8 cellular contexts compared by ENCODE assay signal in the genomic region with DNA sequence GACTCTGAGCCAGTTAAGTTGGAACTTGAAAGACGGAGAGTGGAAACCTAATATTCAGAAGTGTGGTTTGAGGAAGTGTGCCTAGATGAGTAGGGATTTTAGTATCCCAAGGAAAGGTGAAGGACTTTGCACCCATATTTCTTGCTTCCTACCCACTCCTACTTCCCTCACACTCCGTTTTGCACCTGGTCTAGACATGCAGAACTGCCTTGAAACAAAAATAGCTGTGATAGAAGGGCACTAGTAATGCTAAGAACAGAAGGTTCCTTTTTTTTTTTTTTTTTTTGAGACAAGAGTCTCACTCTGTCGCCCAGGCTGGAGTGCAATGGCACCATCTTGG. TPM values are rescaled to one million over a fixed set of nuclear protein-coding genes. Genes with fewer than 3 reads are reported as not detected.
DNase-seq lines count a peak whose midpoint lies in the region; ATAC-seq lines count a peak whose summit lies in the region.

No MANE protein-coding gene starts in this region.

- peaks cover 25% of the 10 kb centered on the region for H3K4me1 Mint-ChIP-seq in activated CD8-positive, alpha-beta memory T cell treated with anti-CD3 and anti-CD28 coated beads, Interleukin-2, amount 10 ng/mL, durations not matched to agents 7 days and 5 days
- peaks cover 33% of the 10 kb centered on the region for H3K4me1 Mint-ChIP-seq in activated CD8-positive, alpha-beta T cell treated with anti-CD3 and anti-CD28 coated beads, Interleukin-2, amount 10 ng/mL, durations not matched to agents 7 days and 5 days (ENCODE audit: low read depth)

- POLR2A ChIA-PET in activated CD8-positive, alpha-beta T cell treated with anti-CD3 and anti-CD28 coated beads, Interleukin-2, amount 10 ng/mL, durations not matched to agents 7 days and 5 days (lab: Charles Lee) = interaction anchor here (1.0 to 1.6 kb wide), 7 partner anchors 11 to 174 kb away, joined by 3 to 11 read pairs (median 3); a partner anchor contains a TSS

- H3K27me3 Mint-ChIP-seq in activated CD8-positive, alpha-beta memory T cell treated with anti-CD3 and anti-CD28 coated beads, Interleukin-2, amount 10 ng/mL, durations not matched to agents 7 days and 5 days = peaks cover 20% of the 10 kb centered on the region
- H3K27me3 Mint-ChIP-seq in activated CD8-positive, alpha-beta T cell treated with anti-CD3 and anti-CD28 coated beads, Interleukin-2, amount 10 ng/mL, durations not matched to agents 7 days and 5 days (ENCODE audit: low read depth) = peaks cover 14% of the 10 kb centered on the region

- H3K27ac Mint-ChIP-seq in activated CD8-positive, alpha-beta memory T cell treated with anti-CD3 and anti-CD28 coated beads, Interleukin-2, amount 10 ng/mL, durations not matched to agents 7 days and 5 days = no peak overlapping the region
- H3K27ac Mint-ChIP-seq in activated CD8-positive, alpha-beta T cell treated with anti-CD3 and anti-CD28 coated beads, Interleukin-2, amount 10 ng/mL, durations not matched to agents 7 days and 5 days = no peak overlapping the region

- peak overlapping the region; percentile 57 for H3K27ac ChIP-seq in layer of hippocampus (ENCODE audit: low read depth, low read length)
- peak overlapping the region; percentile 71 for H3K27ac ChIP-seq in temporal lobe (ENCODE audit: low read depth, low read length)

- H3K4me3 Mint-ChIP-seq in activated CD8-positive, alpha-beta memory T cell treated with anti-CD3 and anti-CD28 coated beads, Interleukin-2, amount 10 ng/mL, durations not matched to agents 7 days and 5 days = peak overlapping the region; percentile 94
- H3K4me3 Mint-ChIP-seq in activated CD8-positive, alpha-beta T cell treated with anti-CD3 and anti-CD28 coated beads, Interleukin-2, amount 10 ng/mL, durations not matched to agents 7 days and 5 days = peak overlapping the region; percentile 94

- ATAC-seq in activated CD8-positive, alpha-beta memory T cell treated with anti-CD3 and anti-CD28 coated beads, Interleukin-2, amount 10 ng/mL, durations not matched to agents 7 days and 5 days = no peak
- ATAC-seq in activated CD8-positive, alpha-beta T cell treated with anti-CD3 and anti-CD28 coated beads, Interleukin-2, amount 10 ng/mL, durations not matched to agents 7 days and 5 days = no peak
- ATAC-seq in HG03565 (IDR thresholded peaks at IDR 0.05; ENCODE audit: unreplicated experiment) = no peak
- ATAC-seq in GM21619 (IDR thresholded peaks at IDR 0.05; ENCODE audit: unreplicated experiment) = no peak

- DNase-seq in activated CD8-positive, alpha-beta memory T cell treated with anti-CD3 and anti-CD28 coated beads, Interleukin-2, amount 10 ng/mL, durations not matched to agents 7 days and 5 days = no peak
- DNase-seq in activated CD8-positive, alpha-beta memory T cell treated with anti-CD3 and anti-CD28 coated beads for 24 hours = no peak
- no peak for DNase-seq in activated CD8-positive, alpha-beta T cell treated with anti-CD3 and anti-CD28 coated beads, Interleukin-2, amount 10 ng/mL, durations not matched to agents 7 days and 5 days
- no peak for DNase-seq in NCI-H1092 (lab: John Stamatoyannopoulos, UW)

- CTCF ChIA-PET in activated CD8-positive, alpha-beta memory T cell treated with anti-CD3 and anti-CD28 coated beads, Interleukin-2, amount 10 ng/mL, durations not matched to agents 7 days and 5 days (lab: Charles Lee) = interaction anchor here (0.8 to 39.1 kb wide), 12 partner anchors 11 to 276 kb away, joined by 3 to 921 read pairs (median 6); a partner anchor contains a TSS
- CTCF ChIA-PET in activated CD8-positive, alpha-beta T cell treated with anti-CD3 and anti-CD28 coated beads, Interleukin-2, amount 10 ng/mL, durations not matched to agents 7 days and 5 days (lab: Charles Lee) = interaction anchor here (0.6 to 4.2 kb wide), 22 partner anchors 13 to 230 kb away, joined by 3 to 31 read pairs (median 5); a partner anchor contains a TSS

- no peaks in the 10 kb centered on the region for H3K9me3 Mint-ChIP-seq in activated CD8-positive, alpha-beta memory T cell treated with anti-CD3 and anti-CD28 coated beads, Interleukin-2, amount 10 ng/mL, durations not matched to agents 7 days and 5 days (ENCODE audit: low read depth)
- no peaks in the 10 kb centered on the region for H3K9me3 Mint-ChIP-seq in activated CD8-positive, alpha-beta T cell treated with anti-CD3 and anti-CD28 coated beads, Interleukin-2, amount 10 ng/mL, durations not matched to agents 7 days and 5 days (ENCODE audit: insufficient read depth)

- no peaks in the 10 kb centered on the region for H3K27me3 ChIP-seq in layer of hippocampus (ENCODE audit: control insufficient read depth, insufficient read depth, low read length)

- peaks cover 11% of the 10 kb centered on the region for H3K36me3 Mint-ChIP-seq in activated CD8-positive, alpha-beta memory T cell treated with anti-CD3 and anti-CD28 coated beads, Interleukin-2, amount 10 ng/mL, durations not matched to agents 7 days and 5 days
- peaks cover 12% of the 10 kb centered on the region for H3K36me3 Mint-ChIP-seq in activated CD8-positive, alpha-beta T cell treated with anti-CD3 and anti-CD28 coated beads, Interleukin-2, amount 10 ng/mL, durations not matched to agents 7 days and 5 days (ENCODE audit: low read depth)

RNA-seq across cellular contexts. Expression of a gene that starts 0.7 kb away (rescaled TPM):
- 100 to 1,000 TPM in 1 of 2 experiments, 10 to 100 TPM in 1; 89.4 to 118 TPM for total RNA-seq in activated CD8-positive, alpha-beta memory T cell treated with anti-CD3 and anti-CD28 coated beads, Interleukin-2, amount 10 ng/mL, durations not matched to agents 7 days and 5 days
- 100 to 1,000 TPM; 104 to 108 TPM for total RNA-seq in activated CD8-positive, alpha-beta T cell treated with anti-CD3 and anti-CD28 coated beads, Interleukin-2, amount 10 ng/mL, durations not matched to agents 7 days and 5 days
- 70.3 TPM for total RNA-seq in temporal lobe

RNA-seq across cellular contexts. Expression of a gene that starts 13.5 kb away (rescaled TPM):
- 1 to 10 TPM; 2.0 to 4.4 TPM for total RNA-seq in activated CD8-positive, alpha-beta memory T cell treated with anti-CD3 and anti-CD28 coated beads, Interleukin-2, amount 10 ng/mL, durations not matched to agents 7 days and 5 days
- total RNA-seq in activated CD8-positive, alpha-beta T cell treated with anti-CD3 and anti-CD28 coated beads, Interleukin-2, amount 10 ng/mL, durations not matched to agents 7 days and 5 days = 1 to 10 TPM; 2.4 to 3.2 TPM
- 6.6 TPM for total RNA-seq in temporal lobe

RNA-seq across cellular contexts. Expression of a gene that starts 20.1 kb away (rescaled TPM):
- 1 to 10 TPM in 1 of 2 experiments, under 1 TPM in 1; 0.87 to 1.2 TPM for total RNA-seq in activated CD8-positive, alpha-beta memory T cell treated with anti-CD3 and anti-CD28 coated beads, Interleukin-2, amount 10 ng/mL, durations not matched to agents 7 days and 5 days
- 1 to 10 TPM in 1 of 2 experiments, under 1 TPM in 1; 0.81 to 1.1 TPM for total RNA-seq in activated CD8-positive, alpha-beta T cell treated with anti-CD3 and anti-CD28 coated beads, Interleukin-2, amount 10 ng/mL, durations not matched to agents 7 days and 5 days
- total RNA-seq in temporal lobe = not detected

RNA-seq across cellular contexts. Expression of a gene that starts 32.7 kb away (rescaled TPM):
- total RNA-seq in activated CD8-positive, alpha-beta memory T cell treated with anti-CD3 and anti-CD28 coated beads, Interleukin-2, amount 10 ng/mL, durations not matched to agents 7 days and 5 days = 10 to 100 TPM; 78.5 to 88.8 TPM
- 10 to 100 TPM; 48.7 to 52.6 TPM for total RNA-seq in activated CD8-positive, alpha-beta T cell treated with anti-CD3 and anti-CD28 coated beads, Interleukin-2, amount 10 ng/mL, durations not matched to agents 7 days and 5 days
- total RNA-seq in temporal lobe = 5.9 TPM

RNA-seq across cellular contexts. Expression of a gene that starts 41.2 kb away (rescaled TPM):
- under 1 TPM; 0.38 to 0.66 TPM for total RNA-seq in activated CD8-positive, alpha-beta memory T cell treated with anti-CD3 and anti-CD28 coated beads, Interleukin-2, amount 10 ng/mL, durations not matched to agents 7 days and 5 days
- total RNA-seq in activated CD8-positive, alpha-beta T cell treated with anti-CD3 and anti-CD28 coated beads, Interleukin-2, amount 10 ng/mL, durations not matched to agents 7 days and 5 days = under 1 TPM; 0.39 to 0.42 TPM
- total RNA-seq in temporal lobe = 11.1 TPM
